Comparison of ENCODE assay signal across 20 cellular contexts in the genomic region with DNA sequence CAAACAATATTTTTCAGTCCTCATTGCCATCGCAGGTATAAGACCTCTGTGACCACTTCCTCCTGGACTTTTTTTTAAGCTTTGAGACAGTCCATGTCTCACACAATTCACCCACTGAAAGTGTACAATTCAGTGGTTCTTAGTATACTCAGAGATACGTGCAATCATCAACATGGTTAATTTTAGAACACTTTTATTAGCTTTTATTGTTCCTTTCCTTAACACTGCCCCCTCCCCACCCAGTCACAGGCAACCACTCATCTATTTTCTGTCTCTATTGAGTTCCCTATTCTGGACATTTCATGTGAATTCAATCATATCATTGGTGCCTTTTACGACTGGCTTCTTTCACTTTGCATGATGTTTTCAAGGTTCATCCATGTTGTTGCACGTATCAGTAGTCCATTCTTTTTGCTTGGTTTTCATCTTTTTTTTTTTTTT. TPM values are rescaled to one million over a fixed set of nuclear protein-coding genes. Genes with fewer than 3 reads are reported as not detected.
A peak's percentile ranks its signal among the peaks of the same experiment; 100 is the strongest.
DNase-seq lines count a peak whose midpoint lies in the region; ATAC-seq, FAIRE-seq and TF ChIP-seq lines count a peak whose summit lies in the region.
"Had no signal": no experiment of that assay in that cellular context is flagged by ENCODE, and none has a peak within 500 bp of the region (broad histone marks: within the 10 kb centered on the region; RNA-seq: fewer than 3 reads in every experiment).

No MANE protein-coding gene starts in this region.

- no peaks in the 10 kb centered on the region for H3K36me3 ChIP-seq in neural progenitor cell
- H3K36me3 ChIP-seq: neutrophil, Peyer's patch had no signal

- H3K9ac ChIP-seq in neural progenitor cell, result no peak overlapping the region

- no peaks in the 10 kb centered on the region for H3K27me3 ChIP-seq in neural progenitor cell
- H3K27me3 ChIP-seq: neutrophil, Peyer's patch had no signal

- H3K27ac Mint-ChIP-seq in IgD-negative memory B cell, result no peak overlapping the region
- H3K27ac Mint-ChIP-seq in WTC11, result peak overlapping the region; percentile 59
- peak overlapping the region; percentile 48 for H3K27ac Mint-ChIP-seq in neural progenitor cell
- H3K27ac Mint-ChIP-seq in chondrocyte (ENCODE audit: unreplicated experiment), result no peak overlapping the region
- H3K27ac Mint-ChIP-seq in activated naive CD8-positive, alpha-beta T cell treated with anti-CD3 and anti-CD28 coated beads, Interleukin-2, amount 50 U/mL, for 24 hours, result no peak overlapping the region
- H3K27ac Mint-ChIP-seq: T-helper 17 cell, type B pancreatic cell had no signal

- H3K4me1 Mint-ChIP-seq in IgD-negative memory B cell (peaks cover 14 to 21% (median 20%) of the 10 kb centered on the region in 3 donors), WTC11 (peaks cover 42% of the 10 kb centered on the region), neural progenitor cell (peaks cover 52% of the 10 kb centered on the region), chondrocyte (ENCODE audit: low read depth) (peaks cover 55% of the 10 kb centered on the region)
- peaks cover 11% of the 10 kb centered on the region for H3K4me1 Mint-ChIP-seq in activated naive CD8-positive, alpha-beta T cell treated with anti-CD3 and anti-CD28 coated beads, Interleukin-2, amount 50 U/mL, for 24 hours

- peaks cover 44% of the 10 kb centered on the region for H3K4me1 ChIP-seq in neural progenitor cell

- peaks cover 6% of the 10 kb centered on the region for H3K36me3 Mint-ChIP-seq in IgD-negative memory B cell
- no peaks in the 10 kb centered on the region for H3K36me3 Mint-ChIP-seq in WTC11
- peaks cover 29% of the 10 kb centered on the region for H3K36me3 Mint-ChIP-seq in neural progenitor cell
- peaks cover 11% of the 10 kb centered on the region for H3K36me3 Mint-ChIP-seq in chondrocyte (ENCODE audit: low read depth)
- peaks cover 1% of the 10 kb centered on the region for H3K36me3 Mint-ChIP-seq in activated naive CD8-positive, alpha-beta T cell treated with anti-CD3 and anti-CD28 coated beads, Interleukin-2, amount 50 U/mL, for 24 hours (ENCODE audit: low read depth)

- peaks cover 43% of the 10 kb centered on the region for H3F3A ChIP-seq in neural progenitor cell (ENCODE audit: low read depth)

- H3K9me3 Mint-ChIP-seq in IgD-negative memory B cell, result no peaks in the 10 kb centered on the region
- no peaks in the 10 kb centered on the region for H3K9me3 Mint-ChIP-seq in WTC11
- H3K9me3 Mint-ChIP-seq in neural progenitor cell, result peaks cover 4% of the 10 kb centered on the region
- H3K9me3 Mint-ChIP-seq in chondrocyte (ENCODE audit: low read depth), result no peaks in the 10 kb centered on the region
- no peaks in the 10 kb centered on the region for H3K9me3 Mint-ChIP-seq in activated naive CD8-positive, alpha-beta T cell treated with anti-CD3 and anti-CD28 coated beads, Interleukin-2, amount 50 U/mL, for 24 hours
- H3K9me3 Mint-ChIP-seq: CD8-positive, alpha-beta memory T cell; type B pancreatic cell had no signal

- no peak overlapping the region for H3K27ac ChIP-seq in neural progenitor cell
- H3K27ac ChIP-seq: neutrophil, Peyer's patch had no signal

- peaks cover 5% of the 10 kb centered on the region for H4K20me1 ChIP-seq in neural progenitor cell (ENCODE audit: low read depth)

- no peak overlapping the region for H3K4me2 ChIP-seq in neural progenitor cell

- TF ChIP-seq POLR2A in GM12892 (IDR thresholded peaks at IDR 0.05; ENCODE audit: low read depth, low read length), result no peak

- peaks cover 22% of the 10 kb centered on the region for H3K79me2 ChIP-seq in neural progenitor cell (ENCODE audit: low read depth)

- DNase-seq in GM12892 (ENCODE audit: insufficient read length), result no peak
- DNase-seq in WTC11 (ENCODE audit: low spot score), result no peak
- DNase-seq in neural progenitor cell (ENCODE audit: low spot score), result no peak
- DNase-seq in chondrocyte (ENCODE audit: low spot score), result no peak
- DNase-seq in DMS153 (lab: John Stamatoyannopoulos, UW), result no peak
- DNase-seq in activated naive CD8-positive, alpha-beta T cell treated with anti-CD3 and anti-CD28 coated beads, Interleukin-2, amount 50 U/mL, for 24 hours, result no peak
- DNase-seq: amniotic stem cell; CD8-positive, alpha-beta memory T cell; dermis blood vessel endothelial cell; NCI-H1436 treated with DMSO at 0.1 percent for 48 hours; NCI-H69; Peyer's patch; stimulated activated CD4-positive, alpha-beta T cell treated with anti-CD3 and anti-CD28 coated beads, Interleukin-4, amount 100 ng/mL, for 24 hours; T-helper 17 cell had no signal

- CTCF ChIA-PET in WTC11 (lab: Charles Lee), result interaction anchor here (1.4 to 2.5 kb wide), 2 partner anchors 15 to 55 kb away, joined by 4 to 13 read pairs; a partner anchor contains a TSS

- FAIRE-seq in GM12892 (lab: Jason Lieb, UNC), result peak; percentile 77

- no peak overlapping the region for H2AFZ ChIP-seq in neural progenitor cell (replicated peaks)

- no peaks in the 10 kb centered on the region for H3K27me3 Mint-ChIP-seq in IgD-negative memory B cell
- H3K27me3 Mint-ChIP-seq in WTC11 (ENCODE audit: low read depth), result no peaks in the 10 kb centered on the region
- no peaks in the 10 kb centered on the region for H3K27me3 Mint-ChIP-seq in neural progenitor cell (ENCODE audit: insufficient read depth, low read depth)
- no peaks in the 10 kb centered on the region for H3K27me3 Mint-ChIP-seq in chondrocyte (ENCODE audit: low read depth)
- H3K27me3 Mint-ChIP-seq in activated naive CD8-positive, alpha-beta T cell treated with anti-CD3 and anti-CD28 coated beads, Interleukin-2, amount 50 U/mL, for 24 hours, result no peaks in the 10 kb centered on the region
- H3K27me3 Mint-ChIP-seq: CD8-positive, alpha-beta memory T cell; T-helper 17 cell; type B pancreatic cell had no signal

- POLR2A ChIA-PET in WTC11 (lab: Charles Lee), result no interaction called here

- no peak overlapping the region for H3K4me3 ChIP-seq in neural progenitor cell
- H3K4me3 ChIP-seq: Peyer's patch had no signal

- H3K9me3 ChIP-seq in neural progenitor cell (ENCODE audit: low read depth), result no peaks in the 10 kb centered on the region
- H3K9me3 ChIP-seq: neutrophil, Peyer's patch had no signal

- ATAC-seq in WTC11 (no peak), GM21526 (IDR thresholded peaks at IDR 0.05; ENCODE audit: low FRiP score, unreplicated experiment) (no peak)
- ATAC-seq in activated naive CD8-positive, alpha-beta T cell treated with anti-CD3 and anti-CD28 coated beads, Interleukin-2, amount 50 U/mL, for 24 hours, result no peak
- ATAC-seq: HCT116, left lobe of liver, T-helper 17 cell had no signal

- H3K4me3 Mint-ChIP-seq in IgD-negative memory B cell, result peak overlapping the region in 3 of 4 donors; percentile 56 to 78 (median 62)
- H3K4me3 Mint-ChIP-seq in WTC11, result no peak overlapping the region
- no peak overlapping the region for H3K4me3 Mint-ChIP-seq in neural progenitor cell
- H3K4me3 Mint-ChIP-seq in chondrocyte (ENCODE audit: unreplicated experiment), result no peak overlapping the region
- no peak overlapping the region for H3K4me3 Mint-ChIP-seq in activated naive CD8-positive, alpha-beta T cell treated with anti-CD3 and anti-CD28 coated beads, Interleukin-2, amount 50 U/mL, for 24 hours
- H3K4me3 Mint-ChIP-seq: CD8-positive, alpha-beta memory T cell; T-helper 17 cell; type B pancreatic cell had no signal

- TF ChIP-seq CTCF in WTC11 (IDR thresholded peaks at IDR 0.05), result no peak
- TF ChIP-seq CTCF in neural progenitor cell (IDR thresholded peaks at IDR 0.05), result no peak
- TF ChIP-seq CTCF in chondrocyte (IDR thresholded peaks at IDR 0.05), result no peak

TF ChIP-seq in WTC11, 78 proteins besides CTCF, POLR2A, EP300 and RAD21 (continues in another document):
- TF ChIP-seq ZNF138 (CRISPR knock-in tag; conservative IDR thresholded peaks at IDR 0.05) (no peak), ZNF121 (CRISPR knock-in tag; IDR thresholded peaks at IDR 0.05) (no peak)
- TF ChIP-seq, protein P1, sequence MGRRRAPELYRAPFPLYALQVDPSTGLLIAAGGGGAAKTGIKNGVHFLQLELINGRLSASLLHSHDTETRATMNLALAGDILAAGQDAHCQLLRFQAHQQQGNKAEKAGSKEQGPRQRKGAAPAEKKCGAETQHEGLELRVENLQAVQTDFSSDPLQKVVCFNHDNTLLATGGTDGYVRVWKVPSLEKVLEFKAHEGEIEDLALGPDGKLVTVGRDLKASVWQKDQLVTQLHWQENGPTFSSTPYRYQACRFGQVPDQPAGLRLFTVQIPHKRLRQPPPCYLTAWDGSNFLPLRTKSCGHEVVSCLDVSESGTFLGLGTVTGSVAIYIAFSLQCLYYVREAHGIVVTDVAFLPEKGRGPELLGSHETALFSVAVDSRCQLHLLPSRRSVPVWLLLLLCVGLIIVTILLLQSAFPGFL (CRISPR knock-in tag; IDR thresholded peaks at IDR 0.05; ENCODE audit: borderline replicate concordance), result no peak

RNA-seq across cellular contexts. Expression of a gene that starts 16.2 kb away (rescaled TPM):
- 2.5 TPM for polyA plus RNA-seq in GM12892 (2012; ENCODE audit: missing spikeins)
- polyA plus RNA-seq in IgD-negative memory B cell, result 2.5 TPM
- total RNA-seq in WTC11 (2021) (22.1 to 27.8 TPM (median 22.4 TPM) in 3 replicates), neural progenitor cell (ENCODE audit: low replicate concordance) (5.6 and 19.0 TPM in 2 replicates), chondrocyte (36.3 to 47.6 TPM (median 46.0 TPM) in 3 replicates)

RNA-seq across cellular contexts. Expression of a gene that starts 30.9 kb away (rescaled TPM):
- 3.9 TPM for polyA plus RNA-seq in GM12892 (2012; ENCODE audit: missing spikeins)
- polyA plus RNA-seq in IgD-negative memory B cell, result 7.0 TPM
- total RNA-seq in WTC11 (2021) (1.6 to 3.2 TPM (median 2.4 TPM) in 3 replicates), neural progenitor cell (ENCODE audit: low replicate concordance) (3.8 and 5.3 TPM in 2 replicates), chondrocyte (3.1 to 3.3 TPM (median 3.3 TPM) in 3 replicates)

Comparison
In these comparisons a context has a peak if more than half of its experiments do, and no peak if none do; other contexts are left out.
1. H3K27ac Mint-ChIP-seq: peak in WTC11 (single experiment) and neural progenitor cell (single experiment); none in IgD-negative memory B cell (0 of 3), chondrocyte (single experiment) and activated naive CD8-positive, alpha-beta T cell treated with anti-CD3 and anti-CD28 coated beads, Interleukin-2, amount 50 U/mL, for 24 hours (single experiment).
2. H3K4me3 Mint-ChIP-seq: peak in IgD-negative memory B cell (3 of 4); none in WTC11 (single experiment), neural progenitor cell (single experiment), chondrocyte (single experiment) and activated naive CD8-positive, alpha-beta T cell treated with anti-CD3 and anti-CD28 coated beads, Interleukin-2, amount 50 U/mL, for 24 hours (single experiment).